ENCODE assay signal across 8 cellular contexts in genomic region chr14:21308479-21309237, GRCh38. TPM values are rescaled to one million over a fixed set of nuclear protein-coding genes. Genes with fewer than 3 reads are reported as not detected.
A peak's percentile ranks its signal among the peaks of the same experiment; 100 is the strongest.
DNase-seq lines count a peak whose midpoint lies in the region; ATAC-seq, FAIRE-seq and TF ChIP-seq lines count a peak whose summit lies in the region.

No MANE protein-coding gene starts in this region.

- POLR2A ChIA-PET in H1 (lab: Charles Lee; ENCODE audit: partially characterized antibody) = interaction anchor here (0.7 to 5.6 kb wide), 33 partner anchors 9 to 226 kb away, joined by 3 to 44 read pairs (median 4); partner anchors contain the start of genes HNRNPC and SALL2

- H2BK5ac ChIP-seq in H1 (ENCODE audit: low read depth, low read length) = peak overlapping the region; percentile 99

- 0 out of 2 replicates have a peak overlapping the region, but pooled peaks have one; percentile 48 for H2BK15ac ChIP-seq in H1 (ENCODE audit: low read length)

- H3K9me3 ChIP-seq in H1 (ENCODE audit: insufficient read depth in 2 of 2, low read depth in 1 of 2, low read length in 1 of 2) (no peaks in the 10 kb centered on the region), mesodermal cell (ENCODE audit: control insufficient read depth, low read length) (no peaks in the 10 kb centered on the region)

- no peaks in the 10 kb centered on the region for H3K79me1 ChIP-seq in H1 (ENCODE audit: low read depth, low read length)

- peak overlapping the region; percentile 97 for H2BK120ac ChIP-seq in H1 (replicated peaks; ENCODE audit: low read depth, low read length)

- no peak for TF ChIP-seq CTCF in H1 (IDR thresholded peaks at IDR 0.05; ENCODE audit: control extremely low read depth in 1 of 3, insufficient read depth in 1 of 3, low read depth in 1 of 3, low read length in 3 of 3)

- DNase-seq in NCI-H2227 (lab: John Stamatoyannopoulos, UW; ENCODE audit: unreplicated experiment) (peak; percentile 96), H1 (ENCODE audit: low read depth in 1 of 2, low spot score in 2 of 2) (peak; percentile 79 to 92), NCI-H1105 treated with DMSO at 0.1 percent for 48 hours (lab: John Stamatoyannopoulos, UW) (no peak)
- DNase-seq in activated CD8-positive, alpha-beta memory T cell treated with anti-CD3 and anti-CD28 coated beads for 24 hours = peak; percentile 82
- DNase-seq in stimulated activated CD8-positive, alpha-beta memory T cell treated with anti-CD3 and anti-CD28 coated beads, Interleukin-15, amount 100 ng/mL, for 24 hours (ENCODE audit: low read depth) = peak; percentile 26

- peak overlapping the region; percentile 93; the same call in 1 of the 2 replicates for H4K8ac ChIP-seq in H1 (ENCODE audit: extremely low read depth, insufficient read depth, low read length)

- peak overlapping the region; percentile 70 to 77 for H3K4me2 ChIP-seq in H1 (ENCODE audit: insufficient read depth in 1 of 2, low read depth in 2 of 2, low read length in 2 of 2)

- H3K56ac ChIP-seq in H1 (replicated peaks; ENCODE audit: insufficient read length, low read depth, low read length) = no peak overlapping the region

- no peaks in the 10 kb centered on the region for H3K27me3 ChIP-seq in H1 (replicated peaks in 1 of 4; ENCODE audit: control insufficient read depth in 3 of 4, extremely low read depth in 1 of 4, insufficient read depth in 3 of 4, low read length in 3 of 4)

- H3K79me2 ChIP-seq in H1 (ENCODE audit: control insufficient read depth in 1 of 2, insufficient read depth in 2 of 2, low read length in 2 of 2) = no peaks in the 10 kb centered on the region

- peak overlapping the region; percentile 100; the same call in 1 of the 2 replicates for H2BK12ac ChIP-seq in H1 (ENCODE audit: low read depth, low read length)

- 1% methylated on average over 16 of the region's 16 CpGs; no CpG with 5 or more reads in 1 of the 2 experiments for WGBS in H1 (ENCODE audit: extremely low coverage in 1 of 2, insufficient coverage in 1 of 2, insufficient read length in 1 of 2, insufficient replicate concordance in 2 of 2, low coverage in 1 of 2, low lambda C conversion rate in 2 of 2, missing lambda C conversion rate in 1 of 2), 2 experiments
- 8% methylated on average over 13 to 16 of the region's 16 CpGs for WGBS in mesodermal cell (ENCODE audit: insufficient coverage in 2 of 2), 2 experiments

- H4K91ac ChIP-seq in H1 (replicated peaks; ENCODE audit: insufficient read length, low read length) = peak overlapping the region; percentile 98

- H3K36me3 ChIP-seq in H1 (ENCODE audit: control insufficient read depth in 2 of 4, insufficient read depth in 4 of 4, low read length in 3 of 4) (no peaks in the 10 kb centered on the region), mesodermal cell (ENCODE audit: control insufficient read depth, insufficient read depth, low read length) (no peaks in the 10 kb centered on the region)

- H4K20me1 ChIP-seq in H1 (replicated peaks in 1 of 2; ENCODE audit: control insufficient read depth in 1 of 2, insufficient read depth in 2 of 2, low read length in 2 of 2) = no peaks in the 10 kb centered on the region

- TF ChIP-seq RAD21 in H1 (IDR thresholded peaks at IDR 0.05 in 1 of 2, conservative IDR thresholded peaks at IDR 0.05 in 1 of 2; ENCODE audit: low read depth in 2 of 2, low read length in 2 of 2) = no peak

- H3K14ac ChIP-seq in H1 (ENCODE audit: insufficient read length) = no peak overlapping the region

- H3K4me1 ChIP-seq in H1 (replicated peaks in 1 of 4; ENCODE audit: control insufficient read depth in 3 of 4, insufficient read depth in 4 of 4, low read length in 3 of 4) (peaks cover 2 to 9% (median 4%) of the 10 kb centered on the region in 4 experiments; a peak in 4 of 7 replicates), mesodermal cell (ENCODE audit: control insufficient read depth, insufficient read depth, low read length, poor library complexity, severe bottlenecking) (no peaks in the 10 kb centered on the region)

- 0 out of 2 replicates have a peak overlapping the region, but pooled peaks have one; percentile 51 for H2BK20ac ChIP-seq in H1 (ENCODE audit: low read length)

- peak overlapping the region; percentile 97 for H3K18ac ChIP-seq in H1 (ENCODE audit: extremely low read depth, low read length)

- peak overlapping the region; percentile 72 for H4K5ac ChIP-seq in H1 (ENCODE audit: insufficient read length, low read depth, low read length)

- H3K4me3 ChIP-seq in H1 (ENCODE audit: extremely low read depth in 1 of 4, insufficient read depth in 2 of 4, low read depth in 3 of 4, low read length in 4 of 4) (peak overlapping the region; percentile 46 to 65 (median 50); a peak in 7 of 8 replicates), mesodermal cell (ENCODE audit: extremely low read depth, insufficient read depth, low read length, poor library complexity, severe bottlenecking) (peak overlapping the region; percentile 24)

- no peak for TF ChIP-seq EP300 in H1 (IDR thresholded peaks at IDR 0.05; ENCODE audit: borderline replicate concordance in 1 of 2, low read depth in 2 of 2, low read length in 2 of 2)

- peaks cover 2% of the 10 kb centered on the region for H3K23me2 ChIP-seq in H1 (ENCODE audit: low read depth, low read length)

- no peak overlapping the region for H2AFZ ChIP-seq in H1 (ENCODE audit: low read length)

- peak overlapping the region; percentile 66 to 99 (median 83) for H3K9ac ChIP-seq in H1 (replicated peaks in 1 of 4; ENCODE audit: extremely low read depth in 1 of 4, low read depth in 3 of 4, low read length in 3 of 4)

- no peak overlapping the region for H3K23ac ChIP-seq in H1 (ENCODE audit: insufficient read length)

- ATAC-seq in GM18519 (IDR thresholded peaks at IDR 0.05; ENCODE audit: low FRiP score, unreplicated experiment) (peak; percentile 70), HG03025 (IDR thresholded peaks at IDR 0.05; ENCODE audit: low FRiP score, unreplicated experiment) (peak; percentile 82)

- CTCF ChIA-PET in H1 (lab: Charles Lee; ENCODE audit: partially characterized antibody) = interaction anchor here (1.0 to 3.2 kb wide), 3 partner anchors 11 to 294 kb away, joined by 3 to 10 read pairs (median 4); no protein-coding TSS in a partner anchor

- H2AK5ac ChIP-seq in H1 (ENCODE audit: low read depth, low read length) = peak overlapping the region; percentile 100

- FAIRE-seq in H1 (lab: Jason Lieb, UNC) = peak; percentile 98

- H3K4ac ChIP-seq in H1 (replicated peaks; ENCODE audit: insufficient read length, low read depth, low read length) = no peak overlapping the region

- H3K27ac ChIP-seq in H1 (ENCODE audit: low read depth, low read length) = peak overlapping the region; percentile 94
- peak overlapping the region; percentile 74 for H3K27ac ChIP-seq in mesodermal cell (ENCODE audit: low read depth, low read length, severe bottlenecking)

- peak; percentile 97 for TF ChIP-seq POLR2A in H1 (IDR thresholded peaks at IDR 0.05; ENCODE audit: control extremely low read depth in 1 of 2, low read depth in 2 of 2, low read length in 2 of 2)

TF ChIP-seq in H1, 55 proteins besides CTCF, POLR2A, EP300 and RAD21 (continues in another document):
- no peak for TF ChIP-seq SIX5 (IDR thresholded peaks at IDR 0.05; ENCODE audit: low read depth, low read length)
- TF ChIP-seq PHF8 (conservative IDR thresholded peaks at IDR 0.05; ENCODE audit: low read depth, low read length) = peak; percentile 76
- no peak for TF ChIP-seq KDM4A (IDR thresholded peaks at IDR 0.05; ENCODE audit: low read depth, low read length, severe bottlenecking)
- TF ChIP-seq POLR2AphosphoS5 (IDR thresholded peaks at IDR 0.05; ENCODE audit: low read depth, low read length) = peak; percentile 99
- TF ChIP-seq TBP (IDR thresholded peaks at IDR 0.05; ENCODE audit: low read depth, low read length) = peak; percentile 94
- TF ChIP-seq SP4 (IDR thresholded peaks at IDR 0.05; ENCODE audit: low read length) = 0 out of 2 replicates have a peak, but pooled peaks have one; percentile 49
- TF ChIP-seq SP1 (IDR thresholded peaks at IDR 0.05; ENCODE audit: low read depth, low read length) = no peak
- no peak for TF ChIP-seq FOSL1 (IDR thresholded peaks at IDR 0.05; ENCODE audit: insufficient read depth, low read depth, low read length)
- TF ChIP-seq CREB1 (IDR thresholded peaks at IDR 0.05) = peak; percentile 73
- TF ChIP-seq YY1 (IDR thresholded peaks at IDR 0.05; ENCODE audit: low read depth, low read length) = peak; percentile 98
- no peak for TF ChIP-seq HDAC6 (IDR thresholded peaks at IDR 0.05; ENCODE audit: low read depth, low read length)
- TF ChIP-seq MAX (IDR thresholded peaks at IDR 0.05) = peak; percentile 95
- TF ChIP-seq SIRT6 (IDR thresholded peaks at IDR 0.05; ENCODE audit: low read length) = no peak
- peak; percentile 67 for TF ChIP-seq SRF (IDR thresholded peaks at IDR 0.05; ENCODE audit: low read depth, low read length)

RNA-seq across cellular contexts. Expression of gene RPGRIP1, which starts 28.8 kb away (rescaled TPM):
- total RNA-seq in H1 (2021; fragmentation: NEBNext Ultra II Directional; extraction: Animal tissue kit (Norgen Biotek cat#: 25700)) = 0.63 and 0.65 TPM in 2 replicates
- polyA plus RNA-seq in H1 (2011; rRNA removed) = 0.35 and 0.36 TPM in 2 replicates
- polyA plus RNA-seq in H1 (2011; cell fraction: cytosol; rRNA removed) = 0.72 TPM
- polyA plus RNA-seq in H1 (2011; cell fraction: nucleus; rRNA removed) = 2.9 TPM
- polyA plus RNA-seq in H1 (2012, experiment 1 of 2) = 0.42 to 1.3 TPM (median 0.80 TPM) in 4 replicates
- not detected for polyA plus RNA-seq in H1 (2012, experiment 2 of 2)
- 0.41 TPM for polyA plus RNA-seq in H1 (2013, experiment 1 of 2)
- 0.57 TPM for polyA plus RNA-seq in H1 (2013, experiment 2 of 2)
- polyA minus RNA-seq in H1 (2011; rRNA and poly(A)+ RNA removed) = 0.39 and 0.73 TPM in 2 replicates
- 0.66 TPM for polyA minus RNA-seq in H1 (2011; cell fraction: cytosol; rRNA and poly(A)+ RNA removed)
- polyA minus RNA-seq in H1 (2011; cell fraction: nucleus; rRNA and poly(A)+ RNA removed) = 1.4 TPM
- not detected for polyA plus RNA-seq in mesodermal cell (2013, experiment 1 of 2)
- polyA plus RNA-seq in mesodermal cell (2013, experiment 2 of 2) = not detected

RNA-seq across cellular contexts. Expression of gene HNRNPC, which starts 39.4 kb away (rescaled TPM):
- 1,203 and 1,207 TPM in 2 replicates for total RNA-seq in H1 (2021; fragmentation: NEBNext Ultra II Directional; extraction: Animal tissue kit (Norgen Biotek cat#: 25700))
- polyA plus RNA-seq in H1 (2011; rRNA removed) = 517 and 781 TPM in 2 replicates
- polyA plus RNA-seq in H1 (2011; cell fraction: cytosol; rRNA removed) = 991 TPM
- polyA plus RNA-seq in H1 (2011; cell fraction: nucleus; rRNA removed) = 525 TPM
- polyA plus RNA-seq in H1 (2012, experiment 1 of 2) = 1,009 to 1,132 TPM (median 1,111 TPM) in 4 replicates
- polyA plus RNA-seq in H1 (2012, experiment 2 of 2) = 778 TPM
- 1,012 TPM for polyA plus RNA-seq in H1 (2013, experiment 1 of 2)
- polyA plus RNA-seq in H1 (2013, experiment 2 of 2) = 1,024 TPM
- polyA minus RNA-seq in H1 (2011; rRNA and poly(A)+ RNA removed) = 1,077 and 1,234 TPM in 2 replicates
- 399 TPM for polyA minus RNA-seq in H1 (2011; cell fraction: cytosol; rRNA and poly(A)+ RNA removed)
- 779 TPM for polyA minus RNA-seq in H1 (2011; cell fraction: nucleus; rRNA and poly(A)+ RNA removed)
- polyA plus RNA-seq in mesodermal cell (2013, experiment 1 of 2) = 666 TPM
- polyA plus RNA-seq in mesodermal cell (2013, experiment 2 of 2) = 685 TPM
